In the genomic region with DNA sequence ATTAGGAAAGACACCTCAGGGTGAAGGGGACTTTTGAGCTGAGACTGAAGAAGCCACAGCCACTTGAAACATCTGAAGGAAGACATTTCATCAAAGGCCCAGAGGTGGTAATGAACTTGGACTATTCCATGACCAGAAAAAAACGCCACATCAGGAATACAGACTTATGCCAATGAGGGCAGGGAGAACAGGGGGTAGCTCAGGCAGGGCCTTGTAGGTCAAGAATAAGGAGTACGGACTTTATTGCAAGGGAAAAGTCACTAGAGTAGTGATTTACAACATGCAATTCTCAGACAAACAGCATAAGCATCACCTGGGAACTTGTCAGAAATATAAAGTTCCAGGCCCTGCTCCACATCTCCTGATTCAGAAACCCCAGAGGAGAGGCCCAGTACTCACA, we compare ENCODE assay signal across 14 cellular contexts.
"Had no signal": no experiment of that assay in that cellular context is flagged by ENCODE, and none has a peak within 500 bp of the region (broad histone marks: within the 10 kb centered on the region; RNA-seq: fewer than 3 reads in every experiment).

No MANE protein-coding gene starts in this region.

- H3K9ac ChIP-seq: neural progenitor cell, parathyroid adenoma had no signal

- H3K4me3 ChIP-seq: neural progenitor cell, right atrium auricular region had no signal

- H3K4me2 ChIP-seq: neural progenitor cell had no signal

- H3K27ac ChIP-seq: neural progenitor cell, parathyroid adenoma had no signal

- H3K9me3 ChIP-seq: right atrium auricular region, spleen had no signal

- DNase-seq: activated CD4-positive, alpha-beta T cell treated with anti-CD3 and anti-CD28 coated beads for 4 hours; activated CD8-positive, alpha-beta memory T cell treated with anti-CD3 and anti-CD28 coated beads, Interleukin-2, amount 50 U/mL, for 48 hours; activated CD8-positive, alpha-beta T cell treated with anti-CD3 and anti-CD28 coated beads, Interleukin-2, amount 10 ng/mL, durations not matched to agents 7 days and 5 days; activated naive CD8-positive, alpha-beta T cell treated with anti-CD3 and anti-CD28 coated beads, Interleukin-2, amount 50 U/mL, for 24 hours; caudate nucleus; effector CD8-positive, alpha-beta T cell; hypothalamus; kidney glomerular epithelial cell; spleen; stimulated activated CD4-positive, alpha-beta T cell treated with anti-CD3 and anti-CD28 coated beads, Interleukin-1b, Interleukin-23, amount 100 ng/mL, for 48 hours; substantia nigra had no signal

- H3K27me3 ChIP-seq: neural progenitor cell, right atrium auricular region, spleen had no signal

- H3K36me3 ChIP-seq: neural progenitor cell, right atrium auricular region, spleen had no signal

- H2AFZ ChIP-seq: neural progenitor cell, parathyroid adenoma had no signal
